Comparison of ENCODE assay signal across 20 cellular contexts in the genomic region with DNA sequence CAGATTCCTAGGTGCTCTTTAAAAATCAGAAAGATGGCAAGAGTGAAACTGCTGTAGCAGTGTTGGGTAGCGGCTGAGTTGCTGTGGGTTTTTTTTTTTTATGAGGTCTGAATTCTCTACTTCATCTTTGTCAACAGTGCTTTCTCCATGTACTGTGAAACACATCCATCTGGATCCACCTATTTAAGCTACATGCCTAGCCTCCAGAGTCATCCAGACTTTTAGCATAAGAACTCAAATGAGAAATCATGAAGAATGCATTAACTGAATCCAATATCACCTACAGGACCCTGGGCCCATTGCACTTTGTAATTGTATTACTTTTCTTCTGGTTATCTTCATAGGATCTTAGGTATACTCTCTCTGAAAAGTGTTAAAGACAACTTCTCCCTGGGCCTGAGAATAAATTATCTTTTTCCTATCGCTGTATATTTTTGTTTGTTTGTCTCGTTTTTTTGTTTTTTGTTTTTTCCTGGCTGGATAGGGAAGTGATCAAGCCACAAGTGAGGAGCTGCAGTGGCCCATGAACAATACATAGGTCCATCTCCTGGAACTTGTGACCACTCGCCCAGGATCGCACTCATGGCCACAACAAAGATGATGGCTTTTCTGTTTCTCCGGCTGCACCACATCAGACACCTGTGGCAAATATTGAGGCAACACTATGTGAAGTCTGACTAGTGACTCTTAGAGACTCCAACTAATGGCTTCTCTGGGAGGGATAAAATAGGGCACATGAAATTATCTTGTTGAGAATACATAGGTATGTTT.
A peak's percentile ranks its signal among the peaks of the same experiment; 100 is the strongest.
DNase-seq lines count a peak whose midpoint lies in the region; ATAC-seq, FAIRE-seq and TF ChIP-seq lines count a peak whose summit lies in the region.
"Had no signal": no experiment of that assay in that cellular context is flagged by ENCODE, and none has a peak within 500 bp of the region (broad histone marks: within the 10 kb centered on the region; RNA-seq: fewer than 3 reads in every experiment).

No MANE protein-coding gene starts in this region.

- H2AFZ ChIP-seq in mesenchymal stem cell (ENCODE audit: low read depth, low read length), result no peak overlapping the region

- H3K36me3 ChIP-seq in mesenchymal stem cell (ENCODE audit: control insufficient read depth in 1 of 2, insufficient read depth in 2 of 2, low read depth in 1 of 2, low read length in 2 of 2), result no peaks in the 10 kb centered on the region
- H3K36me3 ChIP-seq: BLaER1 had no signal

- no peak overlapping the region for H2BK15ac ChIP-seq in mesenchymal stem cell (ENCODE audit: low read depth, poor library complexity, severe bottlenecking)

- H3K27ac Mint-ChIP-seq in natural killer cell, result peak overlapping the region; percentile 5 to 85
- no peak overlapping the region for H3K27ac Mint-ChIP-seq in natural killer cell treated with Interleukin-12 subunit alpha and Interleukin-12 subunit beta and Interleukin-15 and Interleukin-18, amount 100 ng/mL, for 72 hours
- H3K27ac Mint-ChIP-seq: CD14-positive monocyte; CD4-positive, alpha-beta memory T cell; IgD-negative memory B cell had no signal

- no peaks in the 10 kb centered on the region for H3K79me1 ChIP-seq in mesenchymal stem cell (replicated peaks; ENCODE audit: low read length, poor library complexity, severe bottlenecking)

- no peak for FAIRE-seq in GM12892 (lab: Jason Lieb, UNC)
- FAIRE-seq: A549, GM12891, GM18507, H1, HepG2 had no signal

- peaks cover 0 to 2% of the 10 kb centered on the region in 2 donors for H3K9me3 Mint-ChIP-seq in natural killer cell
- H3K9me3 Mint-ChIP-seq in natural killer cell treated with Interleukin-12 subunit alpha and Interleukin-12 subunit beta and Interleukin-15 and Interleukin-18, amount 100 ng/mL, for 72 hours, result peaks cover 3% of the 10 kb centered on the region
- H3K9me3 Mint-ChIP-seq: H9, IgD-negative memory B cell had no signal

- TF ChIP-seq CTCF in natural killer cell (IDR thresholded peaks at IDR 0.05), result no peak

- no peak overlapping the region for H3K4ac ChIP-seq in mesenchymal stem cell (ENCODE audit: low read depth in 1 of 2, low read length in 2 of 2)

- peak in 2 of 3 donors; percentile 39 to 49 for ATAC-seq in natural killer cell
- ATAC-seq in natural killer cell treated with Interleukin-12 subunit alpha and Interleukin-12 subunit beta and Interleukin-15 and Interleukin-18, amount 100 ng/mL, for 72 hours, result no peak
- ATAC-seq: A549, HepG2 had no signal

- H3K4me3 Mint-ChIP-seq in natural killer cell, result no peak overlapping the region
- H3K4me3 Mint-ChIP-seq in natural killer cell treated with Interleukin-12 subunit alpha and Interleukin-12 subunit beta and Interleukin-15 and Interleukin-18, amount 100 ng/mL, for 72 hours, result no peak overlapping the region
- H3K4me3 Mint-ChIP-seq: CD14-positive monocyte; CD4-positive, alpha-beta memory T cell; H9; IgD-negative memory B cell had no signal

- DNase-seq in natural killer cell (peak; percentile 15), SW480 (ENCODE audit: low spot score) (peak; percentile 94), mesenchymal stem cell (no peak), SIG-M5 (lab: John Stamatoyannopoulos, UW) (no peak), AG08396 (ENCODE audit: low spot score) (no peak), GM12892 (ENCODE audit: insufficient read length) (no peak)
- no peak for DNase-seq in natural killer cell treated with Interleukin-12 subunit alpha and Interleukin-12 subunit beta and Interleukin-15 and Interleukin-18, amount 100 ng/mL, for 72 hours (ENCODE audit: low spot score)
- DNase-seq: CD4-positive, alpha-beta memory T cell; DMS153; DMS79; H9 had no signal

- H3K27ac ChIP-seq in mesenchymal stem cell (ENCODE audit: low read length, poor library complexity, severe bottlenecking), result no peak overlapping the region
- H3K27ac ChIP-seq: 22Rv1, A549, BLaER1 had no signal

- intact Hi-C loops in natural killer cell (cut with micrococcal nuclease), result no loop called here

- H3K9ac ChIP-seq in mesenchymal stem cell (ENCODE audit: low read length), result no peak overlapping the region
- H3K9ac ChIP-seq: BLaER1 had no signal

- no peak overlapping the region for H4K8ac ChIP-seq in mesenchymal stem cell (ENCODE audit: low read length)

- H3K23ac ChIP-seq in mesenchymal stem cell (ENCODE audit: low read length in 2 of 2), result no peak overlapping the region

- no peaks in the 10 kb centered on the region for H3K4me1 ChIP-seq in mesenchymal stem cell (ENCODE audit: control insufficient read depth, insufficient read depth, low read depth, low read length)
- H3K4me1 ChIP-seq: A549, BLaER1 had no signal

- no peaks in the 10 kb centered on the region for H3K27me3 ChIP-seq in mesenchymal stem cell (ENCODE audit: control insufficient read depth in 1 of 2, insufficient read depth in 1 of 2, low read length in 2 of 2)
- H3K27me3 ChIP-seq: BLaER1 had no signal

- H3K14ac ChIP-seq in mesenchymal stem cell (ENCODE audit: low read length in 2 of 2), result no peak overlapping the region

- peaks cover 8 to 29% of the 10 kb centered on the region in 2 donors for H3K4me1 Mint-ChIP-seq in natural killer cell
- peaks cover 0 to 4% of the 10 kb centered on the region in 2 donors for H3K4me1 Mint-ChIP-seq in natural killer cell treated with Interleukin-12 subunit alpha and Interleukin-12 subunit beta and Interleukin-15 and Interleukin-18, amount 100 ng/mL, for 72 hours (ENCODE audit: low read depth in 2 of 2)
- H3K4me1 Mint-ChIP-seq: CD14-positive monocyte; CD4-positive, alpha-beta memory T cell; IgD-negative memory B cell had no signal

- H2AK5ac ChIP-seq in mesenchymal stem cell (ENCODE audit: low read length, severe bottlenecking), result no peak overlapping the region

- 98% methylated on average over 6 of the region's 6 CpGs for WGBS in mesenchymal stem cell

- no peak for TF ChIP-seq POLR2A in GM12892 (IDR thresholded peaks at IDR 0.05; ENCODE audit: low read depth, low read length)

- no peaks in the 10 kb centered on the region for H3K27me3 Mint-ChIP-seq in natural killer cell (ENCODE audit: low read depth in 2 of 2)
- H3K27me3 Mint-ChIP-seq in natural killer cell treated with Interleukin-12 subunit alpha and Interleukin-12 subunit beta and Interleukin-15 and Interleukin-18, amount 100 ng/mL, for 72 hours, result no peaks in the 10 kb centered on the region
- H3K27me3 Mint-ChIP-seq: CD4-positive, alpha-beta memory T cell; IgD-negative memory B cell had no signal

- no peaks in the 10 kb centered on the region for H3K36me3 Mint-ChIP-seq in natural killer cell
- no peaks in the 10 kb centered on the region for H3K36me3 Mint-ChIP-seq in natural killer cell treated with Interleukin-12 subunit alpha and Interleukin-12 subunit beta and Interleukin-15 and Interleukin-18, amount 100 ng/mL, for 72 hours
- H3K36me3 Mint-ChIP-seq: CD14-positive monocyte; CD4-positive, alpha-beta memory T cell; IgD-negative memory B cell had no signal

- no peak overlapping the region for H3K4me2 ChIP-seq in mesenchymal stem cell (ENCODE audit: low read length, poor library complexity, severe bottlenecking)
- H3K4me2 ChIP-seq: A549, BLaER1 had no signal

- H2BK5ac ChIP-seq in mesenchymal stem cell (ENCODE audit: low read depth, low read length, poor library complexity, severe bottlenecking), result no peak overlapping the region

- H2BK120ac ChIP-seq in mesenchymal stem cell (ENCODE audit: low read depth, low read length), result no peak overlapping the region

- no peaks in the 10 kb centered on the region for H3K9me3 ChIP-seq in mesenchymal stem cell (ENCODE audit: control insufficient read depth, low read length)
- H3K9me3 ChIP-seq: A549, BLaER1 had no signal

- H3K4me3 ChIP-seq in mesenchymal stem cell (ENCODE audit: insufficient read depth in 1 of 2, low read depth in 1 of 2, low read length in 2 of 2), result no peak overlapping the region
- H3K4me3 ChIP-seq: A549, BLaER1 had no signal

- no peak overlapping the region for H2BK12ac ChIP-seq in mesenchymal stem cell (ENCODE audit: low read length in 2 of 2)

- no peak overlapping the region for H3K18ac ChIP-seq in mesenchymal stem cell (ENCODE audit: low read depth in 1 of 2, low read length in 2 of 2)

- H4K91ac ChIP-seq in mesenchymal stem cell (ENCODE audit: low read length), result peak overlapping the region; percentile 39

Comparison
In these comparisons a context has a peak if more than half of its experiments do, and no peak if none do; other contexts are left out.
1. ATAC-seq: peak in natural killer cell (2 of 3); none in natural killer cell treated with Interleukin-12 subunit alpha and Interleukin-12 subunit beta and Interleukin-15 and Interleukin-18, amount 100 ng/mL, for 72 hours (0 of 2).
2. DNase-seq: peak in natural killer cell (single experiment) and SW480 (single experiment); none in natural killer cell treated with Interleukin-12 subunit alpha and Interleukin-12 subunit beta and Interleukin-15 and Interleukin-18, amount 100 ng/mL, for 72 hours (single experiment), mesenchymal stem cell (single experiment), SIG-M5 (single experiment), AG08396 (single experiment) and GM12892 (single experiment).
3. H3K27ac Mint-ChIP-seq: peak in natural killer cell (2 of 2); none in natural killer cell treated with Interleukin-12 subunit alpha and Interleukin-12 subunit beta and Interleukin-15 and Interleukin-18, amount 100 ng/mL, for 72 hours (0 of 2).